12 cellular contexts compared by ENCODE assay signal in the genomic region with DNA sequence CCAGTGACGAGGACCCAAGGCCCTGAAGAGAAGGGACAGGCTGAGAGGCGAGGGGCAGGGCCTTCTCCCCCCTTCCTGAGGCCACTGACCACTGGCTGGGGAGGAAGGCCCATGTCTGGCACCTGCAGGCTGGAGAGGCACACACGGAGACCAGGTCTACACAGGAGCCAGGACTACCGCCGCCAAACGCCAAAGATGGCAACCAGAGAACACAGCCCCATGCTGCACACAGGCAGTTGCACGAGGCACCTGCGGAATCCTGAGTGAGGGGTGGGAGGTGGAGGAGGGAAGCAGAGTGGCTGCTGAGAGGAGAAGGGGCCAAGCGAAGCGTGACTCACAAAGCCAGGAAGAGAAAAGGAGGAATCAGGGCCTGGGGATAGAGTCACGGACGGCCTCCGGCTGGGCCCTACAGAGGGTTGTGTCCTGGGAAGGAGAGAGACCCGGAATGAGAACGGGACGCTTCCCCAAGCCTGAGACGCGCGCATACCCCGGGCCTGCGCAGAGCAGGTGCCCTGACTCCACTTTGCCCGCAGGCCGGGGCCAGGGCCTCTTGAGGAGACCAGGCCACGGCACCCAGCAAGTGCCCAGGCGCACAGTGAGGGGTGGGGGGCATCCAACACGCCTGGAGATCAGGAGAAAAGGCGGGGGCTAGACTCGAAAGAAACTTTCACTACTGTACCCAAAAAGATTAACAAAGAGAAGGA. TPM values are rescaled to one million over a fixed set of nuclear protein-coding genes. Genes with fewer than 3 reads are reported as not detected.
DNase-seq lines count a peak whose midpoint lies in the region; ATAC-seq and TF ChIP-seq lines count a peak whose summit lies in the region.
"Had no signal": no experiment of that assay in that cellular context is flagged by ENCODE, and none has a peak within 500 bp of the region (broad histone marks: within the 10 kb centered on the region; RNA-seq: fewer than 3 reads in every experiment).

No MANE protein-coding gene starts in this region.

- CTCF ChIA-PET in MCF 10A (lab: Yijun Ruan, JAX), result no interaction called here

- no peak overlapping the region for H3K4me3 ChIP-seq in BLaER1
- no peak overlapping the region for H3K4me3 ChIP-seq in HUES64 (ENCODE audit: low read length)
- no peak overlapping the region for H3K4me3 ChIP-seq in colonic mucosa
- H3K4me3 ChIP-seq: testis had no signal

- intact Hi-C loops in colonic mucosa (cut with DNase I) (no loop called here), MCF 10A (cut with micrococcal nuclease) (no loop called here)

- peak overlapping the region; percentile 70 to 87 for H3K27ac Mint-ChIP-seq in natural killer cell treated with Interleukin-12 subunit alpha and Interleukin-12 subunit beta and Interleukin-15 and Interleukin-18, amount 100 ng/mL, for 72 hours
- H3K27ac Mint-ChIP-seq in MCF 10A (ENCODE audit: low read depth, unreplicated experiment), result no peak overlapping the region

- H3K4me1 Mint-ChIP-seq in natural killer cell treated with Interleukin-12 subunit alpha and Interleukin-12 subunit beta and Interleukin-15 and Interleukin-18, amount 100 ng/mL, for 72 hours (ENCODE audit: low read depth in 2 of 2), result peaks cover 12 to 13% of the 10 kb centered on the region in 2 donors
- H3K4me1 Mint-ChIP-seq in MCF 10A (ENCODE audit: insufficient read depth, unreplicated experiment), result no peaks in the 10 kb centered on the region

- H3K9me3 ChIP-seq in BLaER1 (no peaks in the 10 kb centered on the region), HUES64 (ENCODE audit: insufficient read depth, low read depth, low read length) (no peaks in the 10 kb centered on the region), colonic mucosa (no peaks in the 10 kb centered on the region)
- H3K9me3 ChIP-seq: testis had no signal

- H3K27me3 ChIP-seq in BLaER1 (no peaks in the 10 kb centered on the region), HUES64 (ENCODE audit: insufficient read depth, low read length) (no peaks in the 10 kb centered on the region), colonic mucosa (no peaks in the 10 kb centered on the region)
- H3K27me3 ChIP-seq: testis had no signal

- no TSS peak for BruUV-seq in MCF 10A (replicated peaks; lab: Mats Ljungman, UMichigan)

- DNase-seq in colonic mucosa (no peak), GM10266 (ENCODE audit: extremely low spot score) (no peak), MCF 10A (ENCODE audit: unreplicated experiment) (no peak), NCI-H524 (lab: John Stamatoyannopoulos, UW) (no peak)
- DNase-seq in natural killer cell treated with Interleukin-12 subunit alpha and Interleukin-12 subunit beta and Interleukin-15 and Interleukin-18, amount 100 ng/mL, for 72 hours (ENCODE audit: low spot score), result no peak
- DNase-seq: anterior cingulate cortex, KG1, nucleus accumbens, testis had no signal

- POLR2A ChIA-PET in MCF 10A (lab: Yijun Ruan, JAX), result interaction anchor here (0.7 kb wide), 1 partner anchor 41 kb away, joined by 3 read pairs; no protein-coding TSS in a partner anchor

- H3K27ac ChIP-seq in BLaER1 (no peak overlapping the region), HUES64 (ENCODE audit: low read depth, low read length) (peak overlapping the region; percentile 58; the same call in 1 of the 2 replicates), colonic mucosa (peak overlapping the region; percentile 57)
- H3K27ac ChIP-seq: testis had no signal

- 88% methylated on average over 28 of the region's 28 CpGs for WGBS in HUES64

- peaks cover 96% of the 10 kb centered on the region for H4K20me1 ChIP-seq in BLaER1

- TF ChIP-seq CTCF in colonic mucosa (IDR thresholded peaks at IDR 0.05) (no peak), GM10266 (IDR thresholded peaks at IDR 0.05; ENCODE audit: control insufficient read depth, insufficient read depth, low read depth, missing control alignments) (no peak), MCF 10A (IDR thresholded peaks at IDR 0.05; ENCODE audit: unreplicated experiment) (no peak)

- ATAC-seq in natural killer cell treated with Interleukin-12 subunit alpha and Interleukin-12 subunit beta and Interleukin-15 and Interleukin-18, amount 100 ng/mL, for 72 hours, result peak in 1 of 2 donors; percentile 25
- ATAC-seq in GM21529 (IDR thresholded peaks at IDR 0.05; ENCODE audit: unreplicated experiment), result no peak

- H3K4me3 Mint-ChIP-seq in natural killer cell treated with Interleukin-12 subunit alpha and Interleukin-12 subunit beta and Interleukin-15 and Interleukin-18, amount 100 ng/mL, for 72 hours, result peak overlapping the region; percentile 60
- H3K4me3 Mint-ChIP-seq in MCF 10A (ENCODE audit: unreplicated experiment), result no peak overlapping the region

- no peaks in the 10 kb centered on the region for H3K9me3 Mint-ChIP-seq in natural killer cell treated with Interleukin-12 subunit alpha and Interleukin-12 subunit beta and Interleukin-15 and Interleukin-18, amount 100 ng/mL, for 72 hours
- H3K9me3 Mint-ChIP-seq in MCF 10A (ENCODE audit: unreplicated experiment), result no peaks in the 10 kb centered on the region

- H3K4me2 ChIP-seq in BLaER1, result no peak overlapping the region

- 0 out of 2 replicates have a peak overlapping the region, but pooled peaks have one; percentile 0 for H3K9ac ChIP-seq in BLaER1
- H3K9ac ChIP-seq in HUES64 (ENCODE audit: low read depth, low read length), result peak overlapping the region; percentile 3; the same call in 1 of the 2 replicates
- peak overlapping the region in 1 of 2 donors; percentile 43 for H3K9ac ChIP-seq in colonic mucosa (ENCODE audit: low read depth in 2 of 2, low read length in 2 of 2)

- peaks cover 4% of the 10 kb centered on the region for H3K36me3 Mint-ChIP-seq in natural killer cell treated with Interleukin-12 subunit alpha and Interleukin-12 subunit beta and Interleukin-15 and Interleukin-18, amount 100 ng/mL, for 72 hours
- H3K36me3 Mint-ChIP-seq in MCF 10A (ENCODE audit: insufficient read depth, unreplicated experiment), result peaks cover 76% of the 10 kb centered on the region

- H3K36me3 ChIP-seq in BLaER1 (peaks cover 92% of the 10 kb centered on the region), HUES64 (ENCODE audit: insufficient read depth, low read length) (peaks cover 23% of the 10 kb centered on the region), colonic mucosa (peaks cover 6% of the 10 kb centered on the region)

- H3K4me1 ChIP-seq in BLaER1, result 0 out of 2 replicates have a peak, but pooled peaks cover 6% of the 10 kb centered on the region
- peaks cover 14% of the 10 kb centered on the region; the same call in 1 of the 2 replicates for H3K4me1 ChIP-seq in HUES64 (ENCODE audit: insufficient read depth, low read length)
- H3K4me1 ChIP-seq in colonic mucosa, result no peaks in the 10 kb centered on the region
- H3K4me1 ChIP-seq: testis had no signal

- H3K27me3 Mint-ChIP-seq in natural killer cell treated with Interleukin-12 subunit alpha and Interleukin-12 subunit beta and Interleukin-15 and Interleukin-18, amount 100 ng/mL, for 72 hours, result no peaks in the 10 kb centered on the region
- no peaks in the 10 kb centered on the region for H3K27me3 Mint-ChIP-seq in MCF 10A (ENCODE audit: insufficient read depth, unreplicated experiment)

RNA-seq across cellular contexts. Expression of a gene that starts 28.7 kb away (rescaled TPM):
- polyA plus RNA-seq in HUES64 (2013, experiment 1 of 2), result 3.0 TPM
- polyA plus RNA-seq in HUES64 (2013, experiment 2 of 2), result 4.1 TPM
- total RNA-seq in colonic mucosa (1 to 10 TPM; 5.0 to 9.7 TPM), MCF 10A (2022) (5.7 and 5.8 TPM in 2 replicates)
- 1 to 10 TPM; 4.6 to 7.0 TPM for total RNA-seq in natural killer cell treated with Interleukin-12 subunit alpha and Interleukin-12 subunit beta and Interleukin-15 and Interleukin-18, amount 100 ng/mL, for 72 hours

RNA-seq across cellular contexts. Expression of a gene that starts 37.7 kb away (rescaled TPM):
- 7.4 TPM for polyA plus RNA-seq in HUES64 (2013, experiment 1 of 2)
- polyA plus RNA-seq in HUES64 (2013, experiment 2 of 2), result 7.9 TPM
- 10 to 100 TPM; 35.1 to 52.3 TPM for total RNA-seq in colonic mucosa
- total RNA-seq in natural killer cell treated with Interleukin-12 subunit alpha and Interleukin-12 subunit beta and Interleukin-15 and Interleukin-18, amount 100 ng/mL, for 72 hours, result 10 to 100 TPM; 30.5 to 36.9 TPM
- 43.2 and 53.9 TPM in 2 replicates for total RNA-seq in MCF 10A (2022)

RNA-seq across cellular contexts. Expression of a gene that starts 46.3 kb away (rescaled TPM):
- 48.7 TPM for polyA plus RNA-seq in HUES64 (2013, experiment 1 of 2)
- polyA plus RNA-seq in HUES64 (2013, experiment 2 of 2), result 53.6 TPM
- 10 to 100 TPM; 45.0 to 83.0 TPM for total RNA-seq in colonic mucosa
- 10 to 100 TPM; 41.0 to 84.2 TPM for total RNA-seq in natural killer cell treated with Interleukin-12 subunit alpha and Interleukin-12 subunit beta and Interleukin-15 and Interleukin-18, amount 100 ng/mL, for 72 hours
- 271 and 348 TPM in 2 replicates for total RNA-seq in MCF 10A (2022)
